18 cellular contexts compared by ENCODE assay signal in genomic region chr2:16154501-16155280, GRCh38.
DNase-seq lines count a peak whose midpoint lies in the region; ATAC-seq and TF ChIP-seq lines count a peak whose summit lies in the region.
"Had no signal": no experiment of that assay in that cellular context is flagged by ENCODE, and none has a peak within 500 bp of the region (broad histone marks: within the 10 kb centered on the region; RNA-seq: fewer than 3 reads in every experiment).

No MANE protein-coding gene starts in this region.

- H3K4me3 Mint-ChIP-seq in endodermal cell (no peak overlapping the region), type B pancreatic cell (no peak overlapping the region)
- H3K4me3 Mint-ChIP-seq: CD4-positive, alpha-beta T cell; HFFc6; IgD-negative memory B cell had no signal

- no peaks in the 10 kb centered on the region for H3K4me1 Mint-ChIP-seq in endodermal cell
- peaks cover 10% of the 10 kb centered on the region for H3K4me1 Mint-ChIP-seq in type B pancreatic cell (ENCODE audit: unreplicated experiment)
- H3K4me1 Mint-ChIP-seq: IgD-negative memory B cell had no signal

- H3K27me3 ChIP-seq in endodermal cell (ENCODE audit: control insufficient read depth, insufficient read depth, low read length, poor library complexity, severe bottlenecking), result no peaks in the 10 kb centered on the region

- H3K27ac Mint-ChIP-seq in endodermal cell (no peak overlapping the region), type B pancreatic cell (no peak overlapping the region)
- H3K27ac Mint-ChIP-seq: CD4-positive, alpha-beta T cell; HFFc6; IgD-negative memory B cell had no signal

- TF ChIP-seq CTCF in endodermal cell (conservative IDR thresholded peaks at IDR 0.05), result no peak
- no peak for TF ChIP-seq CTCF in type B pancreatic cell (conservative IDR thresholded peaks at IDR 0.05)

- H3K9me3 ChIP-seq in endodermal cell (ENCODE audit: control insufficient read depth, low read length), result no peaks in the 10 kb centered on the region
- H3K9me3 ChIP-seq: Caco-2 had no signal

- H3K9ac ChIP-seq in endodermal cell (ENCODE audit: extremely low read depth, low read length, poor library complexity, severe bottlenecking), result no peak overlapping the region

- DNase-seq in NCI-H82 (lab: John Stamatoyannopoulos, UW), result peak; percentile 44
- DNase-seq in SK-N-DZ (ENCODE audit: low spot score), result peak; percentile 99
- peak; percentile 15 for DNase-seq in endodermal cell
- DNase-seq in type B pancreatic cell (ENCODE audit: extremely low spot score, unreplicated experiment), result peak; percentile 24
- no peak for DNase-seq in activated T-cell treated with anti-CD3 and anti-CD28 coated beads, Interleukin-2, amount 50 U/mL, for 48 hours
- DNase-seq: ACHN; Caco-2; CD4-positive, alpha-beta T cell; GDM1; GOT3; H7; HFFc6 had no signal

- H3K36me3 Mint-ChIP-seq in endodermal cell (ENCODE audit: low read depth) (no peaks in the 10 kb centered on the region), type B pancreatic cell (no peaks in the 10 kb centered on the region)
- H3K36me3 Mint-ChIP-seq: IgD-negative memory B cell had no signal

- WGBS in endodermal cell (ENCODE audit: insufficient coverage in 1 of 2, insufficient read length in 1 of 2), 2 experiments, result 94 to 100% methylated on average over 3 to 4 of the region's 4 CpGs

- no peak for ATAC-seq in GM19455 (IDR thresholded peaks at IDR 0.05; ENCODE audit: unreplicated experiment)
- no peak for ATAC-seq in HG02759 (IDR thresholded peaks at IDR 0.05; ENCODE audit: unreplicated experiment)
- ATAC-seq: HCT116, HepG2 had no signal

- no peaks in the 10 kb centered on the region for H3K4me1 ChIP-seq in endodermal cell (ENCODE audit: control insufficient read depth, insufficient read depth, low read length)
- H3K4me1 ChIP-seq: Caco-2 had no signal

- no peak overlapping the region for H3K27ac ChIP-seq in endodermal cell (ENCODE audit: low read depth, low read length)
- H3K27ac ChIP-seq: C4-2B had no signal

- H3K9me3 Mint-ChIP-seq in endodermal cell, result no peaks in the 10 kb centered on the region
- no peaks in the 10 kb centered on the region for H3K9me3 Mint-ChIP-seq in type B pancreatic cell
- H3K9me3 Mint-ChIP-seq: CD4-positive, alpha-beta T cell had no signal

- H3K36me3 ChIP-seq in endodermal cell (ENCODE audit: control insufficient read depth, insufficient read depth, low read length), result no peaks in the 10 kb centered on the region

- H3K27me3 Mint-ChIP-seq in endodermal cell (ENCODE audit: insufficient read depth) (no peaks in the 10 kb centered on the region), type B pancreatic cell (no peaks in the 10 kb centered on the region)

- H3K4me3 ChIP-seq in endodermal cell (ENCODE audit: low read length), result no peak overlapping the region

Comparison
In these comparisons a context has a peak if more than half of its experiments do, and no peak if none do; other contexts are left out.
1. DNase-seq: peak in NCI-H82 (single experiment), SK-N-DZ (single experiment), endodermal cell (single experiment) and type B pancreatic cell (single experiment); none in activated T-cell treated with anti-CD3 and anti-CD28 coated beads, Interleukin-2, amount 50 U/mL, for 48 hours (0 of 2).